ENCODE assay signal across 11 cellular contexts in genomic region chr3:119301001-119301400, GRCh38. TPM values are rescaled to one million over a fixed set of nuclear protein-coding genes. Genes with fewer than 3 reads are reported as not detected.
A peak's percentile ranks its signal among the peaks of the same experiment; 100 is the strongest.
DNase-seq lines count a peak whose midpoint lies in the region; ATAC-seq and TF ChIP-seq lines count a peak whose summit lies in the region.
"Had no signal": no experiment of that assay in that cellular context is flagged by ENCODE, and none has a peak within 500 bp of the region (broad histone marks: within the 10 kb centered on the region; RNA-seq: fewer than 3 reads in every experiment).

No MANE protein-coding gene starts in this region.

- no peaks in the 10 kb centered on the region for H3K79me2 ChIP-seq in H9 (ENCODE audit: insufficient read depth, low read length)

- H3K23ac ChIP-seq in mesenchymal stem cell (ENCODE audit: low read length in 2 of 2) (peak overlapping the region in 1 of 2 experiments; percentile 19), H9 (ENCODE audit: insufficient read length, low read depth, low read length) (no peak overlapping the region)

- H2BK12ac ChIP-seq in mesenchymal stem cell (ENCODE audit: low read length in 2 of 2) (peak overlapping the region in 1 of 2 experiments; percentile 6), H9 (ENCODE audit: insufficient read length, low read depth, low read length) (no peak overlapping the region)

- H4K8ac ChIP-seq in mesenchymal stem cell (ENCODE audit: low read length) = no peak overlapping the region
- H4K8ac ChIP-seq in H9 (replicated peaks; ENCODE audit: insufficient read length, low read depth, low read length) = no peak overlapping the region

- H4K20me1 ChIP-seq in BLaER1 treated with 17β-estradiol and CSF1 and Interleukin-3, amounts not matched to agents 10 nM and 100 nM = peaks cover 0 to 74% (median 0%) of the 10 kb centered on the region in 11 experiments; a peak in 5 of 22 replicates
- no peaks in the 10 kb centered on the region for H4K20me1 ChIP-seq in H9 (ENCODE audit: control insufficient read depth, insufficient read depth, insufficient read length)

- BruUV-seq in A673 (replicated peaks; lab: Mats Ljungman, UMichigan) = no TSS peak

- H2AK5ac ChIP-seq in mesenchymal stem cell (ENCODE audit: low read length, severe bottlenecking) (peak overlapping the region; percentile 47), H9 (ENCODE audit: insufficient read length, low read length) (no peak overlapping the region)

- peaks cover 24 to 100% (median 79%) of the 10 kb centered on the region in 10 experiments for H3K4me1 ChIP-seq in BLaER1 treated with 17β-estradiol and CSF1 and Interleukin-3, amounts not matched to agents 10 nM and 100 nM
- H3K4me1 ChIP-seq in mesenchymal stem cell (ENCODE audit: control insufficient read depth, insufficient read depth, low read depth, low read length) = peaks cover 20% of the 10 kb centered on the region
- H3K4me1 ChIP-seq in H9 (ENCODE audit: insufficient read depth, low read length) = peaks cover 12% of the 10 kb centered on the region; the same call in 1 of the 2 replicates
- peaks cover 4% of the 10 kb centered on the region for H3K4me1 ChIP-seq in A673 (ENCODE audit: insufficient read depth, low read length, poor library complexity, severe bottlenecking)

- no peak overlapping the region for H3T11ph ChIP-seq in H9 (ENCODE audit: low read length)

- H3K79me1 ChIP-seq in mesenchymal stem cell (replicated peaks; ENCODE audit: low read length, poor library complexity, severe bottlenecking) (peaks cover 41% of the 10 kb centered on the region), H9 (ENCODE audit: insufficient read depth, low read depth, low read length, poor library complexity, severe bottlenecking) (no peaks in the 10 kb centered on the region)

- peaks cover 0 to 63% (median 0%) of the 10 kb centered on the region in 11 experiments; a peak in 6 of 22 replicates for H3K36me3 ChIP-seq in BLaER1 treated with 17β-estradiol and CSF1 and Interleukin-3, amounts not matched to agents 10 nM and 100 nM
- H3K36me3 ChIP-seq in mesenchymal stem cell (ENCODE audit: control insufficient read depth in 1 of 2, insufficient read depth in 2 of 2, low read depth in 1 of 2, low read length in 2 of 2) (peaks cover 2 to 10% of the 10 kb centered on the region in 2 experiments), A673 (ENCODE audit: insufficient read depth, low read length, poor library complexity, severe bottlenecking) (no peaks in the 10 kb centered on the region)

- 90% methylated on average over 5 of the region's 5 CpGs for WGBS in mesenchymal stem cell
- WGBS in H9 (ENCODE audit: extremely low coverage, insufficient read length, low lambda C conversion rate) = no CpG with 5 or more reads among the region's 5 CpGs

- H3K14ac ChIP-seq in mesenchymal stem cell (ENCODE audit: low read length in 2 of 2) (peak overlapping the region in 1 of 2 experiments; percentile 93), H9 (ENCODE audit: insufficient read depth, low read length) (no peak overlapping the region)

- no peaks in the 10 kb centered on the region for H3K9me3 ChIP-seq in BLaER1 treated with 17β-estradiol and CSF1 and Interleukin-3, amounts not matched to agents 10 nM and 100 nM (replicated peaks in 1 of 11)
- H3K9me3 ChIP-seq in mesenchymal stem cell (ENCODE audit: control insufficient read depth, low read length) (no peaks in the 10 kb centered on the region), H9 (ENCODE audit: control insufficient read depth, low read depth, low read length) (no peaks in the 10 kb centered on the region), A673 (ENCODE audit: low read depth, low read length, poor library complexity, severe bottlenecking) (no peaks in the 10 kb centered on the region)

- H2BK120ac ChIP-seq in mesenchymal stem cell (ENCODE audit: low read depth, low read length) (no peak overlapping the region), H9 (ENCODE audit: low read depth, low read length, poor library complexity, severe bottlenecking) (no peak overlapping the region)

- intact Hi-C loops in A673 (cut with micrococcal nuclease; ENCODE audit: unreplicated experiment) = no loop called here

- no peak overlapping the region for H4K5ac ChIP-seq in H9 (ENCODE audit: insufficient read length, low read depth, low read length)

- TF ChIP-seq CTCF in H9 (conservative IDR thresholded peaks at IDR 0.05) (no peak), A673 (conservative IDR thresholded peaks at IDR 0.05; ENCODE audit: low read depth, low read length) (no peak)

- no peak overlapping the region for H3K4me3 Mint-ChIP-seq in H9
- H3K4me3 Mint-ChIP-seq: activated T-cell treated with anti-CD3 and anti-CD28 coated beads, Interleukin-2, amount 50 U/mL, for 24 hours; nephron had no signal

- H3K18ac ChIP-seq in mesenchymal stem cell (ENCODE audit: low read depth in 1 of 2, low read length in 2 of 2) = peak overlapping the region in 1 of 2 experiments; percentile 46
- H3K18ac ChIP-seq in H9 (ENCODE audit: insufficient read length, low read depth, low read length) = no peak overlapping the region

- no peak overlapping the region; a peak in 1 of 7 replicates for H3K27ac Mint-ChIP-seq in H9
- H3K27ac Mint-ChIP-seq: activated T-cell treated with anti-CD3 and anti-CD28 coated beads, Interleukin-2, amount 50 U/mL, for 24 hours; nephron had no signal

- CTCF ChIA-PET in A673 (lab: Charles Lee) = no interaction called here

- no peak for ATAC-seq in HG02938 (IDR thresholded peaks at IDR 0.05; ENCODE audit: unreplicated experiment)

- H3K9ac ChIP-seq in BLaER1 treated with 17β-estradiol and CSF1 and Interleukin-3, amounts not matched to agents 10 nM and 100 nM = peak overlapping the region in 5 of 11 experiments; percentile 32 to 63 (median 58); a peak in 8 of 22 replicates
- H3K9ac ChIP-seq in mesenchymal stem cell (ENCODE audit: low read length) = no peak overlapping the region
- H3K9ac ChIP-seq in H9 (ENCODE audit: extremely low read depth, insufficient read length, low read length) = no peak overlapping the region

- no peak overlapping the region for H2AFZ ChIP-seq in mesenchymal stem cell (ENCODE audit: low read depth, low read length)
- H2AFZ ChIP-seq in H9 (ENCODE audit: low read length) = no peak overlapping the region

- H3K4ac ChIP-seq in mesenchymal stem cell (ENCODE audit: low read depth in 1 of 2, low read length in 2 of 2) (no peak overlapping the region), H9 (ENCODE audit: low read depth, low read length) (no peak overlapping the region)

- H3K27ac ChIP-seq in BLaER1 treated with 17β-estradiol and CSF1 and Interleukin-3, amounts not matched to agents 10 nM and 100 nM = peak overlapping the region in 5 of 11 experiments; percentile 44 to 72 (median 70); a peak in 9 of 22 replicates
- H3K27ac ChIP-seq in cingulate gyrus (ENCODE audit: low read depth, low read length) = peak overlapping the region; percentile 58
- H3K27ac ChIP-seq in mesenchymal stem cell (ENCODE audit: low read length, poor library complexity, severe bottlenecking) = no peak overlapping the region
- H3K27ac ChIP-seq in H9 (ENCODE audit: insufficient read length, low read depth, low read length) = no peak overlapping the region
- H3K27ac ChIP-seq in A673 (ENCODE audit: low read depth, low read length, poor library complexity, severe bottlenecking) = no peak overlapping the region

- no peaks in the 10 kb centered on the region for H3K23me2 ChIP-seq in H9 (ENCODE audit: insufficient read length, low read depth, low read length, poor library complexity, severe bottlenecking)

- H3K4me2 ChIP-seq in BLaER1 treated with 17β-estradiol and CSF1 and Interleukin-3, amounts not matched to agents 10 nM and 100 nM = peak overlapping the region in 8 of 11 experiments; percentile 23 to 94 (median 76); a peak in 15 of 22 replicates
- no peak overlapping the region for H3K4me2 ChIP-seq in mesenchymal stem cell (ENCODE audit: low read length, poor library complexity, severe bottlenecking)
- no peak overlapping the region for H3K4me2 ChIP-seq in H9 (ENCODE audit: insufficient read depth, insufficient read length, low read length)

- 0 out of 20 replicates have a peak overlapping the region, but pooled peaks of 2 of the 10 experiments have one; percentile 7 to 24 for H3K4me3 ChIP-seq in BLaER1 treated with 17β-estradiol and CSF1 and Interleukin-3, amounts not matched to agents 10 nM and 100 nM
- H3K4me3 ChIP-seq in mesenchymal stem cell (ENCODE audit: insufficient read depth in 1 of 2, low read depth in 1 of 2, low read length in 2 of 2) (no peak overlapping the region), A673 (ENCODE audit: low read depth, low read length, poor library complexity, severe bottlenecking) (no peak overlapping the region)

- H3K27me3 ChIP-seq in BLaER1 treated with 17β-estradiol and CSF1 and Interleukin-3, amounts not matched to agents 10 nM and 100 nM = no peaks in the 10 kb centered on the region
- H3K27me3 ChIP-seq in mesenchymal stem cell (ENCODE audit: control insufficient read depth in 1 of 2, insufficient read depth in 1 of 2, low read length in 2 of 2) = peaks cover 0 to 6% of the 10 kb centered on the region in 2 experiments
- H3K27me3 ChIP-seq in H9 (ENCODE audit: insufficient read depth, low read length) = no peaks in the 10 kb centered on the region
- H3K27me3 ChIP-seq in A673 (replicated peaks; ENCODE audit: insufficient read depth, low read depth, low read length, poor library complexity) = no peaks in the 10 kb centered on the region

- H2BK5ac ChIP-seq in mesenchymal stem cell (ENCODE audit: low read depth, low read length, poor library complexity, severe bottlenecking) (no peak overlapping the region), H9 (ENCODE audit: insufficient read length, low read length) (no peak overlapping the region)

- peaks cover 0 to 2% (median 0%) of the 10 kb centered on the region in 3 experiments; a peak in 1 of 7 replicates for H3K36me3 Mint-ChIP-seq in H9 (ENCODE audit: insufficient read depth in 1 of 3, low read depth in 3 of 3)

- H3K9me3 Mint-ChIP-seq in H9 = no peaks in the 10 kb centered on the region
- H3K9me3 Mint-ChIP-seq: activated T-cell treated with anti-CD3 and anti-CD28 coated beads, Interleukin-2, amount 50 U/mL, for 24 hours; nephron had no signal

- POLR2A ChIA-PET in A673 (lab: Charles Lee; ENCODE audit: low non-redundant PET) = no interaction called here

- DNase-seq in MV-4-11 (lab: John Stamatoyannopoulos, UW) = peak; percentile 97
- no peak for DNase-seq in mesenchymal stem cell
- DNase-seq in H9 = no peak
- no peak for DNase-seq in NCI-H146 (lab: John Stamatoyannopoulos, UW)
- DNase-seq in A673 (ENCODE audit: low spot score) = no peak
- DNase-seq: activated CD4-positive, CD25-positive, alpha-beta regulatory T cell; activated T-cell treated with anti-CD3 and anti-CD28 coated beads, Interleukin-2, amount 50 U/mL, for 24 hours had no signal

- peaks cover 27 to 36% of the 10 kb centered on the region in 2 experiments for H3K4me1 Mint-ChIP-seq in H9

- H3K56ac ChIP-seq in H9 (ENCODE audit: insufficient read length, low read depth, low read length) = no peak overlapping the region

- H3K27me3 Mint-ChIP-seq in H9 (ENCODE audit: low read depth) = peaks cover 18% of the 10 kb centered on the region
- H3K27me3 Mint-ChIP-seq: activated T-cell treated with anti-CD3 and anti-CD28 coated beads, Interleukin-2, amount 50 U/mL, for 24 hours had no signal

- H2BK15ac ChIP-seq in mesenchymal stem cell (ENCODE audit: low read depth, poor library complexity, severe bottlenecking) (no peak overlapping the region), H9 (ENCODE audit: low read depth, low read length) (no peak overlapping the region)

- no peak overlapping the region for H2BK20ac ChIP-seq in H9 (ENCODE audit: low read depth, low read length, poor library complexity, severe bottlenecking)

- no peak overlapping the region for H4K91ac ChIP-seq in mesenchymal stem cell (ENCODE audit: low read length)
- H4K91ac ChIP-seq in H9 (ENCODE audit: insufficient read length, low read depth, low read length) = no peak overlapping the region

RNA-seq across cellular contexts. Expression of gene ARHGAP31, which starts 6.8 kb away (rescaled TPM):
- polyA plus RNA-seq in mesenchymal stem cell (2013, experiment 1 of 2) = 6.4 TPM
- 6.3 TPM for polyA plus RNA-seq in mesenchymal stem cell (2013, experiment 2 of 2)
- total RNA-seq in H9 (2021) (2.2 and 2.4 TPM in 2 replicates), A673 (2021) (7.8 and 12.0 TPM in 2 replicates)

Comparison
In these comparisons a context has a peak if more than half of its experiments do, and no peak if none do; other contexts are left out.
1. H3K4me2 ChIP-seq: peak in BLaER1 treated with 17β-estradiol and CSF1 and Interleukin-3, amounts not matched to agents 10 nM and 100 nM (8 of 11); none in mesenchymal stem cell (single experiment) and H9 (single experiment).